Comparison of ENCODE assay signal across 26 cellular contexts in the genomic region with DNA sequence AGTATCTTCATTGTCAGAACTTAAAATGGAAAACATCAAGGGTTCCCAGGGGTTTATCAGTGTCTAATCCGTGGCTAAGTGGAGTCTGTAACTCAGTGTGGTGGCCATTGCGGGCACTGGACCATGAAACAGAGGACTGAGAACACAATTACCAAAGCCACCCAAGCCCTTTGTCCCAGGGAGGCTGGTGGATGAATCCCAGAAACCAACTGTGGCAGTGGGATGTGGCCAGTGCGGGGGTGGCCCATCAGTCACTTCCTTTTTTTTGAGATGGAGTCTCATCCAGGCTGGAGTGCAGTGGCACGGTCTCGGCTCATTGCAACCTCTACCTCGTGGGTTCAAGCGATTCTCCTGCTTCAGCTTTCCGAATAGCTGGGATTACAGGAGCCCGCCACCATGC.
A peak's percentile ranks its signal among the peaks of the same experiment; 100 is the strongest.
DNase-seq lines count a peak whose midpoint lies in the region; ATAC-seq, FAIRE-seq and TF ChIP-seq lines count a peak whose summit lies in the region.
"Had no signal": no experiment of that assay in that cellular context is flagged by ENCODE, and none has a peak within 500 bp of the region (broad histone marks: within the 10 kb centered on the region; RNA-seq: fewer than 3 reads in every experiment).

No MANE protein-coding gene starts in this region.

- POLR2A ChIA-PET in A549 (lab: Yijun Ruan, JAX): no interaction called here
- POLR2A ChIA-PET in RWPE1 (lab: Yijun Ruan, JAX; ENCODE audit: low non-redundant PET): no interaction called here

- no peaks in the 10 kb centered on the region for H3K9me2 ChIP-seq in hepatocyte (replicated peaks; ENCODE audit: insufficient read depth)

- TF ChIP-seq POLR2A in A549 (IDR thresholded peaks at IDR 0.05; ENCODE audit: low read length): no peak
- no peak for TF ChIP-seq POLR2A in spleen (IDR thresholded peaks at IDR 0.05)

- no peak for FAIRE-seq in A549 (lab: Jason Lieb, UNC)
- FAIRE-seq: astrocyte, GM12892, GM19239, urothelium cell line had no signal

- CTCF ChIA-PET in A549 (lab: Yijun Ruan, JAX): interaction anchor here (0.8 to 3.7 kb wide), 19 partner anchors 9 to 218 kb away, joined by 3 to 35 read pairs (median 5); partner anchors contain the start of gene NSMCE4A
- CTCF ChIA-PET in RWPE1 (lab: Yijun Ruan, JAX): interaction anchor here (0.7 to 1.8 kb wide), 5 partner anchors 37 to 116 kb away, joined by 3 to 8 read pairs (median 5); no protein-coding TSS in a partner anchor

- H4K20me1 ChIP-seq in hepatocyte (ENCODE audit: insufficient read depth, poor library complexity, severe bottlenecking): no peaks in the 10 kb centered on the region

- H3K79me2 ChIP-seq in hepatocyte: no peaks in the 10 kb centered on the region

- TF ChIP-seq CTCF in A549 (IDR thresholded peaks at IDR 0.05): no peak
- no peak for TF ChIP-seq CTCF in RWPE1 (conservative IDR thresholded peaks at IDR 0.05; ENCODE audit: low read depth)
- TF ChIP-seq CTCF in hepatocyte (IDR thresholded peaks at IDR 0.05; ENCODE audit: poor library complexity): no peak
- no peak for TF ChIP-seq CTCF in spleen (IDR thresholded peaks at IDR 0.05 in 8 of 11, conservative IDR thresholded peaks at IDR 0.05 in 3 of 11)

- H3K4me1 ChIP-seq in A549: peaks cover 23% of the 10 kb centered on the region
- peaks cover 5% of the 10 kb centered on the region for H3K4me1 ChIP-seq in hepatocyte (ENCODE audit: insufficient read depth)
- peaks cover 0 to 23% (median 7%) of the 10 kb centered on the region in 6 donors for H3K4me1 ChIP-seq in spleen

- H3K4me2 ChIP-seq in A549 (no peak overlapping the region), hepatocyte (no peak overlapping the region)

- H3K4me3 ChIP-seq in A549 (no peak overlapping the region), hepatocyte (no peak overlapping the region), spleen (no peak overlapping the region)

- no peaks in the 10 kb centered on the region for H3K36me3 ChIP-seq in hepatocyte (replicated peaks; ENCODE audit: insufficient read depth, low read depth)
- H3K36me3 ChIP-seq in spleen: no peaks in the 10 kb centered on the region

- no peak for ATAC-seq in A549
- no peak for ATAC-seq in GM18519 (IDR thresholded peaks at IDR 0.05; ENCODE audit: low FRiP score, unreplicated experiment)
- ATAC-seq: activated naive CD4-positive, alpha-beta T cell treated with anti-CD3 and anti-CD28 coated beads, Interleukin-2, amount 50 U/mL, for 72 hours; activated T-helper 17 cell treated with anti-CD3 and anti-CD28 coated beads, Interleukin-2, amount 50 U/mL, for 72 hours had no signal

- TF ChIP-seq EP300 in A549 (IDR thresholded peaks at IDR 0.05): no peak

- TF ChIP-seq RAD21 in A549 (conservative IDR thresholded peaks at IDR 0.05 in 1 of 2, IDR thresholded peaks at IDR 0.05 in 1 of 2): no peak

- intact Hi-C loops in spleen (cut with DNase I; ENCODE audit: low total_unique reads): no loop called here

- no peak for DNase-seq in A549 (ENCODE audit: low read depth in 1 of 2, low spot score in 1 of 2)
- no peak for DNase-seq in RWPE1 (ENCODE audit: low spot score)
- DNase-seq in hepatocyte (ENCODE audit: low spot score): no peak
- DNase-seq in spleen: peak; percentile 14
- no peak for DNase-seq in RPMI8226
- no peak for DNase-seq in iPS-NIHi7 (ENCODE audit: extremely low spot score)
- no peak for DNase-seq in Ammon's horn (ENCODE audit: low spot score)
- DNase-seq: activated B cell treated with CpG ODN at 0.5 μM for 24 hours; activated CD4-positive, alpha-beta T cell treated with anti-CD3 and anti-CD28 coated beads, Interleukin-2, amount 50 U/mL, for 48 hours; activated CD8-positive, alpha-beta memory T cell treated with anti-CD3 and anti-CD28 coated beads, Interleukin-2, amount 50 U/mL, for 48 hours; EL; head of caudate nucleus; Karpas-422; left cardiac atrium; naive B cell; NCI-H1092; NCI-H187 treated with DMSO at 0.1 percent for 48 hours; stimulated activated CD4-positive, alpha-beta T cell treated with anti-CD3 and anti-CD28 coated beads, Interleukin-15, amount 100 ng/mL, for 24 hours had no signal

- H2AFZ ChIP-seq in hepatocyte: peak overlapping the region; percentile 42

- no peaks in the 10 kb centered on the region for H3K27me3 ChIP-seq in hepatocyte
- no peaks in the 10 kb centered on the region for H3K27me3 ChIP-seq in spleen (replicated peaks in 1 of 7)

- H3K9me3 ChIP-seq in A549 (no peaks in the 10 kb centered on the region), hepatocyte (ENCODE audit: low read depth) (no peaks in the 10 kb centered on the region), spleen (peaks cover 0 to 4% (median 0%) of the 10 kb centered on the region in 8 donors)

- 88% methylated on average over 9 of the region's 9 CpGs for WGBS in A549 (ENCODE audit: missing lambda C conversion rate)
- 93% methylated on average over 9 of the region's 9 CpGs for WGBS in hepatocyte (ENCODE audit: low lambda C conversion rate, missing lambda C conversion rate)
- WGBS in spleen, 5 donors: 81 to 93% (median 91%) methylated on average over 9 of the region's 9 CpGs

- peak overlapping the region; percentile 67 to 82; a peak in 5 of 6 replicates for H3K27ac ChIP-seq in A549
- H3K27ac ChIP-seq in RWPE1: peak overlapping the region; percentile 43; the same call in 1 of the 2 replicates
- peak overlapping the region; percentile 69 for H3K27ac ChIP-seq in hepatocyte
- H3K27ac ChIP-seq in spleen: no peak overlapping the region
- H3K27ac ChIP-seq: C4-2B had no signal

TF ChIP-seq in A549, 52 proteins besides CTCF, POLR2A, EP300 and RAD21:
- TF ChIP-seq HOXA7 (CRISPR knock-in tag; IDR thresholded peaks at IDR 0.05) (no peak), E2F6 (IDR thresholded peaks at IDR 0.05; ENCODE audit: borderline replicate concordance, low read depth) (no peak), CBX2 (IDR thresholded peaks at IDR 0.05; ENCODE audit: borderline replicate concordance, low read depth) (no peak)
TF ChIP-seq in A549: peak in this region for 0.

Comparison
In these comparisons a context has a peak if more than half of its experiments do, and no peak if none do; other contexts are left out.
1. H3K27ac ChIP-seq: peak in A549 (2 of 2), RWPE1 (single experiment) and hepatocyte (single experiment); none in spleen (0 of 8).